In genomic region chr7:101166909-101167644, GRCh38 we compare ENCODE assay signal across 2 cellular contexts.
TF ChIP-seq lines count a peak whose summit lies in the region.

No MANE protein-coding gene starts in this region.

TF ChIP-seq in PFSK-1, 5 proteins besides CTCF, POLR2A, EP300 and RAD21:
- TF ChIP-seq POLR2AphosphoS5 (IDR thresholded peaks at IDR 0.05; ENCODE audit: low read depth, low read length) = peak; percentile 51
- peak; percentile 77; the same call in 1 of the 2 replicates for TF ChIP-seq SIN3A (IDR thresholded peaks at IDR 0.05; ENCODE audit: borderline replicate concordance, insufficient read depth, low read length)
- no peak for TF ChIP-seq TAF1 (IDR thresholded peaks at IDR 0.05; ENCODE audit: borderline replicate concordance, insufficient read depth, low read length)

TF ChIP-seq in HepG2, 621 proteins besides CTCF, POLR2A, EP300 and RAD21:
- no peak for TF ChIP-seq SMC3 (IDR thresholded peaks at IDR 0.05; ENCODE audit: low read length)
- no peak for TF ChIP-seq YEATS2 (CRISPR knock-in tag; IDR thresholded peaks at IDR 0.05; ENCODE audit: borderline replicate concordance)
- TF ChIP-seq, protein P1, sequence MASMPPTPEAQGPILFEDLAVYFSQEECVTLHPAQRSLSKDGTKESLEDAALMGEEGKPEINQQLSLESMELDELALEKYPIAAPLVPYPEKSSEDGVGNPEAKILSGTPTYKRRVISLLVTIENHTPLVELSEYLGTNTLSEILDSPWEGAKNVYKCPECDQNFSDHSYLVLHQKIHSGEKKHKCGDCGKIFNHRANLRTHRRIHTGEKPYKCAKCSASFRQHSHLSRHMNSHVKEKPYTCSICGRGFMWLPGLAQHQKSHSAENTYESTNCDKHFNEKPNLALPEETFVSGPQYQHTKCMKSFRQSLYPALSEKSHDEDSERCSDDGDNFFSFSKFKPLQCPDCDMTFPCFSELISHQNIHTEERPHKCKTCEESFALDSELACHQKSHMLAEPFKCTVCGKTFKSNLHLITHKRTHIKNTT (CRISPR knock-in tag; IDR thresholded peaks at IDR 0.05) = no peak
- TF ChIP-seq ZNF18 (CRISPR knock-in tag; IDR thresholded peaks at IDR 0.05; ENCODE audit: insufficient replicate concordance) = no peak
- no peak for TF ChIP-seq ZNF672 (CRISPR knock-in tag; IDR thresholded peaks at IDR 0.05)
- no peak for TF ChIP-seq NR2F2 (IDR thresholded peaks at IDR 0.05; ENCODE audit: borderline replicate concordance, low read depth)
- TF ChIP-seq HNRNPUL1 (IDR thresholded peaks at IDR 0.05; ENCODE audit: low read depth, low read length) = no peak
- TF ChIP-seq RBM39 (IDR thresholded peaks at IDR 0.05; ENCODE audit: low read depth, low read length, poor library complexity, severe bottlenecking) = no peak
- TF ChIP-seq ZBTB21 (CRISPR knock-in tag; IDR thresholded peaks at IDR 0.05) = no peak
- TF ChIP-seq ZNF367 (CRISPR knock-in tag; IDR thresholded peaks at IDR 0.05; ENCODE audit: borderline replicate concordance) = no peak
- no peak for TF ChIP-seq ZNF543 (CRISPR knock-in tag; IDR thresholded peaks at IDR 0.05)
- no peak for TF ChIP-seq KAT7 (CRISPR knock-in tag; IDR thresholded peaks at IDR 0.05; ENCODE audit: borderline replicate concordance)
- TF ChIP-seq SPEN (CRISPR knock-in tag; IDR thresholded peaks at IDR 0.05; ENCODE audit: low read depth) = no peak
- TF ChIP-seq TMF1 (CRISPR knock-in tag; IDR thresholded peaks at IDR 0.05; ENCODE audit: low read depth) = no peak
- TF ChIP-seq GABPA (IDR thresholded peaks at IDR 0.05; ENCODE audit: low read depth, low read length) = no peak
- no peak for TF ChIP-seq GABPA (CRISPR knock-in tag; IDR thresholded peaks at IDR 0.05; ENCODE audit: low read depth)
